ENCODE assay signal across 8 cellular contexts in the genomic region with DNA sequence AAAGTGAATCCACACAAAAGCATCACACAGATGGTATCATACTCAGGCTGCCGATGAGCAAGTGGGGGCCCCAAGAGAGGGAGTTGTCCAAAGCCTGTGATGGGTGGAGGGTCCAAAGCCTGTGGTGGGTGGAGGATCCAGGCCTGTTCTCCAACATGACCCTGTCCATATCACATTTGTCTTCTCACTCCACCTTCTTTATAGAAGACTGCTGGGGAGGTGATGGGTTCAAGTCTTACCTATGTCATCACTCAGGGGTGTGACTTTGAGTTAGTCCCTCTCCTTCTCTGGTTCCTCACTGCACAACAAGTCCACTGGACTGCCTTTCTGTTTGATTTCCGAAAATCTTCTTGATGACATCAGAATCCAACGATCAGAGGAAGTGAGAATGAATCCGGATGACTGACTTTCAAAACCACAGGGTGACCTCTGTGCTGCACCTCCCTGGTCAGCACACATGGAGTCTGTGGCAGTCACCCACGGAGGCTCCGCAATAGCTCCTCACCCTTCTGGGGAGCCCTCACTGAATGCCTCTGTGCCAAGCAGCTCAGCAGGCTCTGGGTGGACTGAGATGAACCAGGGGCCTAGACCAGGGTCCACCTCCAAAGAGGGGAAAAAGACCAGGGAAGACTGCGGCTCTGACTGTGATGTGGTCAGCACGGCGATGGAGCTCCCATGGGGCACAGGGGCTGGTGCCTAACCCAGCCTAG.
DNase-seq lines count a peak whose midpoint lies in the region; ATAC-seq and TF ChIP-seq lines count a peak whose summit lies in the region.

No MANE protein-coding gene starts in this region.

- CTCF ChIA-PET in GM10248 (lab: Yijun Ruan, JAX): interaction anchor here (0.7 to 1.1 kb wide), 5 partner anchors 8 to 118 kb away, joined by 3 to 5 read pairs (median 4); no protein-coding TSS in a partner anchor

- H3K4me3 Mint-ChIP-seq in central memory CD8-positive, alpha-beta T cell: no peak overlapping the region
- peak overlapping the region in 5 of 10 donors; percentile 36 to 74 (median 48) for H3K4me3 Mint-ChIP-seq in naive thymus-derived CD8-positive, alpha-beta T cell

- H3K27me3 Mint-ChIP-seq in central memory CD8-positive, alpha-beta T cell: no peaks in the 10 kb centered on the region
- peaks cover 0 to 6% (median 0%) of the 10 kb centered on the region in 5 donors for H3K27me3 Mint-ChIP-seq in naive thymus-derived CD8-positive, alpha-beta T cell

- POLR2A ChIA-PET in GM10248 (lab: Yijun Ruan, JAX): interaction anchor here (0.7 kb wide), 1 partner anchor 994 kb away, joined by 9 read pairs; no protein-coding TSS in a partner anchor
- POLR2A ChIA-PET in naive thymus-derived CD8-positive, alpha-beta T cell (lab: Charles Lee): interaction anchor here (0.6 to 1.5 kb wide), 4 partner anchors 60 to 1599 kb away, joined by 4 to 6 read pairs (median 5); no protein-coding TSS in a partner anchor

- H3K27ac Mint-ChIP-seq in central memory CD8-positive, alpha-beta T cell (ENCODE audit: low read depth): peak overlapping the region; percentile 35
- peak overlapping the region in 4 of 10 donors; percentile 45 to 91 (median 72) for H3K27ac Mint-ChIP-seq in naive thymus-derived CD8-positive, alpha-beta T cell

- ATAC-seq in GM21381 (IDR thresholded peaks at IDR 0.05; ENCODE audit: unreplicated experiment): peak; percentile 50
- no peak for ATAC-seq in central memory CD8-positive, alpha-beta T cell (replicated peaks; ENCODE audit: extremely low read depth, poor library complexity, severe bottlenecking)
- peak; percentile 8 for ATAC-seq in stimulated activated naive CD8-positive, alpha-beta T cell treated with anti-CD3 and anti-CD28 coated beads, Interleukin-15, Interleukin-2, amounts not matched to agents 100 U/mL and 50 U/mL, for 24 hours
- ATAC-seq in naive thymus-derived CD8-positive, alpha-beta T cell: no peak

- H3K4me1 Mint-ChIP-seq in central memory CD8-positive, alpha-beta T cell: peaks cover 43% of the 10 kb centered on the region
- peaks cover 17 to 62% (median 47%) of the 10 kb centered on the region in 4 donors for H3K4me1 Mint-ChIP-seq in naive thymus-derived CD8-positive, alpha-beta T cell

- H3K9me3 Mint-ChIP-seq in central memory CD8-positive, alpha-beta T cell: no peaks in the 10 kb centered on the region
- no peaks in the 10 kb centered on the region for H3K9me3 Mint-ChIP-seq in naive thymus-derived CD8-positive, alpha-beta T cell

- peaks cover 8% of the 10 kb centered on the region for H3K36me3 Mint-ChIP-seq in central memory CD8-positive, alpha-beta T cell (ENCODE audit: insufficient read depth)
- no peaks in the 10 kb centered on the region for H3K36me3 Mint-ChIP-seq in naive thymus-derived CD8-positive, alpha-beta T cell

- TF ChIP-seq CTCF in GM10248 (IDR thresholded peaks at IDR 0.05; ENCODE audit: control extremely low read depth, extremely low read depth, low read depth, missing control alignments): no peak

- DNase-seq in GM10248 (ENCODE audit: extremely low spot score): peak; percentile 77
- DNase-seq in HT1080 (ENCODE audit: low read depth): peak; percentile 89
- no peak for DNase-seq in central memory CD8-positive, alpha-beta T cell (ENCODE audit: low spot score in 2 of 2)
- peak; percentile 41 for DNase-seq in stimulated activated naive CD8-positive, alpha-beta T cell treated with anti-CD3 and anti-CD28 coated beads, Interleukin-15, Interleukin-2, amounts not matched to agents 100 U/mL and 50 U/mL, for 24 hours
- DNase-seq in GDM1 (lab: John Stamatoyannopoulos, UW): no peak
- no peak for DNase-seq in naive thymus-derived CD8-positive, alpha-beta T cell
- no peak for DNase-seq in stimulated activated CD4-positive, alpha-beta T cell treated with anti-CD3 and anti-CD28 coated beads, Interleukin-12 subunit alpha, Interleukin-12 subunit beta, amount 100 ng/mL, for 4 hours

Comparison
In these comparisons a context has a peak if more than half of its experiments do, and no peak if none do; other contexts are left out.
1. DNase-seq: peak in GM10248 (single experiment), HT1080 (single experiment) and stimulated activated naive CD8-positive, alpha-beta T cell treated with anti-CD3 and anti-CD28 coated beads, Interleukin-15, Interleukin-2, amounts not matched to agents 100 U/mL and 50 U/mL, for 24 hours (single experiment); none in central memory CD8-positive, alpha-beta T cell (0 of 2), GDM1 (single experiment), naive thymus-derived CD8-positive, alpha-beta T cell (0 of 10) and stimulated activated CD4-positive, alpha-beta T cell treated with anti-CD3 and anti-CD28 coated beads, Interleukin-12 subunit alpha, Interleukin-12 subunit beta, amount 100 ng/mL, for 4 hours (single experiment).
2. ATAC-seq: peak in GM21381 (single experiment) and stimulated activated naive CD8-positive, alpha-beta T cell treated with anti-CD3 and anti-CD28 coated beads, Interleukin-15, Interleukin-2, amounts not matched to agents 100 U/mL and 50 U/mL, for 24 hours (single experiment); none in central memory CD8-positive, alpha-beta T cell (single experiment) and naive thymus-derived CD8-positive, alpha-beta T cell (0 of 2).